ENCODE assay signal across 8 cellular contexts in genomic region chr6:170087946-170088348, GRCh38.
A peak's percentile ranks its signal among the peaks of the same experiment; 100 is the strongest.
DNase-seq lines count a peak whose midpoint lies in the region; ATAC-seq and TF ChIP-seq lines count a peak whose summit lies in the region.

No MANE protein-coding gene starts in this region.

- TF ChIP-seq POLR2A in GM18505 (IDR thresholded peaks at IDR 0.05; ENCODE audit: borderline replicate concordance, extremely low read depth, insufficient read depth, insufficient read length) (no peak), erythroblast (IDR thresholded peaks at IDR 0.05; ENCODE audit: low read length) (no peak)

- CTCF ChIA-PET in HEK293T (lab: Yijun Ruan, JAX): no interaction called here

- POLR2A ChIA-PET in HEK293T (lab: Yijun Ruan, JAX): no interaction called here

- DNase-seq in T-helper 9 cell (peak; percentile 24), HEK293T (ENCODE audit: extremely low spot score) (no peak), NCI-H2081 treated with DMSO at 0.1 percent for 48 hours (lab: John Stamatoyannopoulos, UW) (no peak), erythroblast (lab: John Stamatoyannopoulos, UW) (no peak)
- DNase-seq in effector CD4-positive, alpha-beta T cell: peak; percentile 15
- peak; percentile 47 to 62 for DNase-seq in stimulated activated CD4-positive, alpha-beta T cell treated with anti-CD3 and anti-CD28 coated beads, Interleukin-2, amount 100 ng/mL, for 24 hours

- ATAC-seq in GM18505 (IDR thresholded peaks at IDR 0.05; ENCODE audit: unreplicated experiment) (peak; percentile 56), HG02938 (IDR thresholded peaks at IDR 0.05; ENCODE audit: unreplicated experiment) (peak; percentile 55)

TF ChIP-seq in HEK293T, 16 proteins besides CTCF, POLR2A, EP300 and RAD21:
- TF ChIP-seq LEF1 (IDR thresholded peaks at IDR 0.05; ENCODE audit: borderline replicate concordance): no peak
- TF ChIP-seq SUZ12 (IDR thresholded peaks at IDR 0.05): no peak
- TF ChIP-seq BHLHE40 (IDR thresholded peaks at IDR 0.05; ENCODE audit: borderline replicate concordance): no peak
- no peak for TF ChIP-seq FOXA1 (IDR thresholded peaks at IDR 0.05)
TF ChIP-seq in HEK293T: peak in this region for 0.

Comparison
In these comparisons a context has a peak if more than half of its experiments do, and no peak if none do; other contexts are left out.
1. DNase-seq: peak in T-helper 9 cell (single experiment), effector CD4-positive, alpha-beta T cell (single experiment) and stimulated activated CD4-positive, alpha-beta T cell treated with anti-CD3 and anti-CD28 coated beads, Interleukin-2, amount 100 ng/mL, for 24 hours (2 of 2); none in HEK293T (single experiment), NCI-H2081 treated with DMSO at 0.1 percent for 48 hours (single experiment) and erythroblast (0 of 2).